ENCODE assay signal across 17 cellular contexts in genomic region chr6:111541720-111542065, GRCh38.
"Had no signal": no experiment of that assay in that cellular context is flagged by ENCODE, and none has a peak within 500 bp of the region (broad histone marks: within the 10 kb centered on the region; RNA-seq: fewer than 3 reads in every experiment).

No MANE protein-coding gene starts in this region.

- H3K27me3 ChIP-seq: right atrium auricular region, thyroid gland had no signal

- H3K9me3 Mint-ChIP-seq: activated CD4-positive, alpha-beta memory T cell treated with anti-CD3 and anti-CD28 coated beads for 36 hours; memory B cell; naive thymus-derived CD4-positive, alpha-beta T cell had no signal

- H3K4me3 ChIP-seq: coronary artery, prostate gland, right atrium auricular region, thyroid gland had no signal

- H3K9me3 ChIP-seq: prostate gland, right atrium auricular region, thyroid gland had no signal

- H3K27ac ChIP-seq: right atrium auricular region, thyroid gland, WERI-Rb-1 had no signal

- H3K27ac Mint-ChIP-seq: activated CD4-positive, alpha-beta memory T cell treated with anti-CD3 and anti-CD28 coated beads for 36 hours; activated CD4-positive, alpha-beta T cell treated with anti-CD3 and anti-CD28 coated beads for 36 hours; activated naive CD8-positive, alpha-beta T cell; memory B cell; naive thymus-derived CD4-positive, alpha-beta T cell; T-helper 17 cell had no signal

- H3K27me3 Mint-ChIP-seq: activated CD4-positive, alpha-beta memory T cell treated with anti-CD3 and anti-CD28 coated beads for 36 hours; activated CD4-positive, alpha-beta T cell treated with anti-CD3 and anti-CD28 coated beads for 36 hours; activated naive CD8-positive, alpha-beta T cell; memory B cell; naive thymus-derived CD4-positive, alpha-beta T cell; T-helper 17 cell had no signal

- H3K4me1 ChIP-seq: prostate gland had no signal

- DNase-seq: activated CD4-positive, alpha-beta memory T cell treated with anti-CD3 and anti-CD28 coated beads for 36 hours; activated CD4-positive, alpha-beta T cell treated with anti-CD3 and anti-CD28 coated beads for 36 hours; central memory CD4-positive, alpha-beta T cell; kidney; naive thymus-derived CD4-positive, alpha-beta T cell; stimulated activated CD4-positive, alpha-beta T cell treated with anti-CD3 and anti-CD28 coated beads, Interleukin-12 subunit alpha, Interleukin-12 subunit beta, amount 100 ng/mL, for 4 hours; stimulated activated CD4-positive, alpha-beta T cell treated with anti-CD3 and anti-CD28 coated beads, Interleukin-1b, Interleukin-23, amount 100 ng/mL, for 48 hours; stimulated activated CD8-positive, alpha-beta memory T cell treated with anti-CD3 and anti-CD28 coated beads, Interleukin-4, amount 100 ng/mL, for 48 hours; stimulated activated naive CD4-positive, alpha-beta T cell; T-helper 17 cell; thyroid gland; WERI-Rb-1 had no signal

- H3K36me3 Mint-ChIP-seq: activated CD4-positive, alpha-beta memory T cell treated with anti-CD3 and anti-CD28 coated beads for 36 hours had no signal

- H3K36me3 ChIP-seq: prostate gland, right atrium auricular region, thyroid gland, WERI-Rb-1 had no signal

- H3K4me3 Mint-ChIP-seq: activated CD4-positive, alpha-beta memory T cell treated with anti-CD3 and anti-CD28 coated beads for 36 hours; activated CD4-positive, alpha-beta T cell treated with anti-CD3 and anti-CD28 coated beads for 36 hours; activated naive CD8-positive, alpha-beta T cell; memory B cell; naive thymus-derived CD4-positive, alpha-beta T cell; T-helper 17 cell had no signal
